In genomic region chr22:21938906-21939305, GRCh38 we compare ENCODE assay signal across 8 cellular contexts. TPM values are rescaled to one million over a fixed set of nuclear protein-coding genes. Genes with fewer than 3 reads are reported as not detected.
A peak's percentile ranks its signal among the peaks of the same experiment; 100 is the strongest.
DNase-seq lines count a peak whose midpoint lies in the region; ATAC-seq and TF ChIP-seq lines count a peak whose summit lies in the region.

No MANE protein-coding gene starts in this region.

- ATAC-seq in activated CD8-positive, alpha-beta T cell treated with anti-CD3 and anti-CD28 coated beads for 36 hours, result no peak

- no peak overlapping the region for H3K4ac ChIP-seq in H9 (ENCODE audit: low read depth, low read length)

- intact Hi-C loops in activated CD8-positive, alpha-beta T cell treated with anti-CD3 and anti-CD28 coated beads for 36 hours (cut with micrococcal nuclease), result loop anchor here (5.0 kb wide), 1 partner anchor 227 kb away; no protein-coding TSS in a partner anchor

- no peak overlapping the region for H4K5ac ChIP-seq in H9 (ENCODE audit: insufficient read length, low read depth, low read length)

- DNase-seq in H9 (no peak), immature natural killer cell (no peak), SKM-1 treated with dmso at 0.1 percent for 144 hours (lab: John Stamatoyannopoulos, UW; ENCODE audit: unreplicated experiment) (no peak), NCI-H1048 (lab: John Stamatoyannopoulos, UW) (no peak), NOMO-1 treated with DMSO at 0.1 percent for 48 hours (lab: John Stamatoyannopoulos, UW; ENCODE audit: unreplicated experiment) (no peak)
- DNase-seq in activated CD8-positive, alpha-beta T cell treated with anti-CD3 and anti-CD28 coated beads for 36 hours, result no peak
- DNase-seq in effector CD4-positive, alpha-beta T cell, result no peak

- no peak overlapping the region for H2AFZ ChIP-seq in H9 (ENCODE audit: low read length)

- H3K79me1 ChIP-seq in H9 (ENCODE audit: insufficient read depth, low read depth, low read length, poor library complexity, severe bottlenecking), result no peaks in the 10 kb centered on the region

- H3K4me3 Mint-ChIP-seq in H9 (peak overlapping the region; percentile 81 to 85), immature natural killer cell (peak overlapping the region; percentile 86 to 94 (median 91))
- peak overlapping the region; percentile 77 for H3K4me3 Mint-ChIP-seq in activated CD8-positive, alpha-beta T cell treated with anti-CD3 and anti-CD28 coated beads for 36 hours

- H3K4me1 Mint-ChIP-seq in H9 (peaks cover 2 to 8% of the 10 kb centered on the region in 2 experiments), immature natural killer cell (peaks cover 30 to 33% of the 10 kb centered on the region in 2 donors)
- H3K4me1 Mint-ChIP-seq in activated CD8-positive, alpha-beta T cell treated with anti-CD3 and anti-CD28 coated beads for 36 hours (ENCODE audit: low read depth), result peaks cover 39% of the 10 kb centered on the region

- H2BK15ac ChIP-seq in H9 (ENCODE audit: low read depth, low read length), result no peak overlapping the region

- no peak overlapping the region for H3K56ac ChIP-seq in H9 (ENCODE audit: insufficient read length, low read depth, low read length)

- H2BK120ac ChIP-seq in H9 (ENCODE audit: low read depth, low read length, poor library complexity, severe bottlenecking), result no peak overlapping the region

- H3K14ac ChIP-seq in H9 (ENCODE audit: insufficient read depth, low read length), result no peak overlapping the region

- no peak overlapping the region for H2AK5ac ChIP-seq in H9 (ENCODE audit: insufficient read length, low read length)

- POLR2A ChIA-PET in activated CD8-positive, alpha-beta T cell treated with anti-CD3 and anti-CD28 coated beads for 36 hours (lab: Charles Lee), result interaction anchor here (1.2 to 1.8 kb wide), 2 partner anchors 10 to 14 kb away, joined by 3 to 10 read pairs; partner anchors contain the start of gene PPM1F

- no peak overlapping the region for H3K9ac ChIP-seq in H9 (ENCODE audit: extremely low read depth, insufficient read length, low read length)

- H3K23ac ChIP-seq in H9 (ENCODE audit: insufficient read length, low read depth, low read length), result no peak overlapping the region

- no peak overlapping the region for H3K4me2 ChIP-seq in H9 (ENCODE audit: insufficient read depth, insufficient read length, low read length)

- H3K79me2 ChIP-seq in H9 (ENCODE audit: insufficient read depth, low read length), result no peaks in the 10 kb centered on the region

- no peaks in the 10 kb centered on the region; the same call in 1 of the 2 replicates for H3K27me3 Mint-ChIP-seq in H9 (ENCODE audit: low read depth)
- H3K27me3 Mint-ChIP-seq in activated CD8-positive, alpha-beta T cell treated with anti-CD3 and anti-CD28 coated beads for 36 hours, result no peaks in the 10 kb centered on the region
- peaks cover 2 to 4% (median 4%) of the 10 kb centered on the region in 3 donors for H3K27me3 Mint-ChIP-seq in immature natural killer cell (ENCODE audit: low read depth in 3 of 3)

- H4K20me1 ChIP-seq in H9 (ENCODE audit: control insufficient read depth, insufficient read depth, insufficient read length), result peaks cover 2% of the 10 kb centered on the region

- H2BK12ac ChIP-seq in H9 (ENCODE audit: insufficient read length, low read depth, low read length), result no peak overlapping the region

- CTCF ChIA-PET in activated CD8-positive, alpha-beta T cell treated with anti-CD3 and anti-CD28 coated beads for 36 hours (lab: Charles Lee), result interaction anchor here (0.9 to 7.3 kb wide), 19 partner anchors 12 to 297 kb away, joined by 3 to 126 read pairs (median 4); partner anchors contain the start of genes MAPK1, PPIL2, PPM1F and SDF2L1

- H3K27me3 ChIP-seq in H9 (ENCODE audit: insufficient read depth, low read length), result no peaks in the 10 kb centered on the region

- H2BK20ac ChIP-seq in H9 (ENCODE audit: low read depth, low read length, poor library complexity, severe bottlenecking), result no peak overlapping the region

- WGBS in H9 (ENCODE audit: extremely low coverage, insufficient read length, low lambda C conversion rate), result no CpG with 5 or more reads among the region's 11 CpGs

- H3K36me3 Mint-ChIP-seq in H9 (ENCODE audit: insufficient read depth in 1 of 3, low read depth in 3 of 3), result peaks cover 6 to 10% (median 6%) of the 10 kb centered on the region in 3 experiments; a peak in 6 of 7 replicates
- H3K36me3 Mint-ChIP-seq in activated CD8-positive, alpha-beta T cell treated with anti-CD3 and anti-CD28 coated beads for 36 hours (ENCODE audit: low read depth), result peaks cover 7% of the 10 kb centered on the region
- peaks cover 0 to 7% (median 6%) of the 10 kb centered on the region in 3 donors for H3K36me3 Mint-ChIP-seq in immature natural killer cell

- H3K9me3 Mint-ChIP-seq in H9 (no peaks in the 10 kb centered on the region), immature natural killer cell (no peaks in the 10 kb centered on the region)
- no peaks in the 10 kb centered on the region for H3K9me3 Mint-ChIP-seq in activated CD8-positive, alpha-beta T cell treated with anti-CD3 and anti-CD28 coated beads for 36 hours

- TF ChIP-seq CTCF in H9 (conservative IDR thresholded peaks at IDR 0.05), result no peak
- no peak for TF ChIP-seq CTCF in activated CD8-positive, alpha-beta T cell treated with anti-CD3 and anti-CD28 coated beads for 36 hours (IDR thresholded peaks at IDR 0.05)

- H3K27ac ChIP-seq in H9 (ENCODE audit: insufficient read length, low read depth, low read length) (no peak overlapping the region), skin epidermis (peak overlapping the region in 20 of 21 experiments; percentile 85 to 98 (median 94))

- no peak overlapping the region for H2BK5ac ChIP-seq in H9 (ENCODE audit: insufficient read length, low read length)

- no peak overlapping the region for H4K91ac ChIP-seq in H9 (ENCODE audit: insufficient read length, low read depth, low read length)

- H4K8ac ChIP-seq in H9 (replicated peaks; ENCODE audit: insufficient read length, low read depth, low read length), result no peak overlapping the region

- peak overlapping the region in 2 of 7 experiments; percentile 55 to 56 for H3K4me3 ChIP-seq in skin epidermis

- no peaks in the 10 kb centered on the region for H3K4me1 ChIP-seq in H9 (ENCODE audit: insufficient read depth, low read length)

- H3K9me3 ChIP-seq in H9 (ENCODE audit: control insufficient read depth, low read depth, low read length), result no peaks in the 10 kb centered on the region

- H3K27ac Mint-ChIP-seq in H9 (no peak overlapping the region), immature natural killer cell (peak overlapping the region; percentile 86 to 96 (median 92))
- H3K27ac Mint-ChIP-seq in activated CD8-positive, alpha-beta T cell treated with anti-CD3 and anti-CD28 coated beads for 36 hours, result peak overlapping the region; percentile 90

- H3K18ac ChIP-seq in H9 (ENCODE audit: insufficient read length, low read depth, low read length), result no peak overlapping the region

- H3T11ph ChIP-seq in H9 (ENCODE audit: low read length), result no peak overlapping the region

- peaks cover 4% of the 10 kb centered on the region for H3K23me2 ChIP-seq in H9 (ENCODE audit: insufficient read length, low read depth, low read length, poor library complexity, severe bottlenecking)

RNA-seq across cellular contexts. Expression of gene PPM1F, which starts 13.7 kb away (rescaled TPM):
- 19.0 and 21.1 TPM in 2 replicates for total RNA-seq in H9 (2021)
- total RNA-seq in activated CD8-positive, alpha-beta T cell treated with anti-CD3 and anti-CD28 coated beads for 36 hours, result 10 to 100 TPM; 18.2 to 18.8 TPM
- polyA plus RNA-seq in immature natural killer cell, result 10 to 100 TPM in 1 of 3 donors, 1 to 10 TPM in 2; 5.5 to 13.6 (median 8.0) TPM

RNA-seq across cellular contexts. Expression of gene TOP3B, which starts 43.7 kb away (rescaled TPM):
- total RNA-seq in H9 (2021), result 55.2 and 58.5 TPM in 2 replicates
- 10 to 100 TPM; 33.6 to 34.0 TPM for total RNA-seq in activated CD8-positive, alpha-beta T cell treated with anti-CD3 and anti-CD28 coated beads for 36 hours
- polyA plus RNA-seq in immature natural killer cell, result 10 to 100 TPM in 1 of 3 donors, 1 to 10 TPM in 2; 8.4 to 17.2 (median 9.7) TPM

Comparison
In these comparisons a context has a peak if more than half of its experiments do, and no peak if none do; other contexts are left out.
1. H3K27ac Mint-ChIP-seq: peak in activated CD8-positive, alpha-beta T cell treated with anti-CD3 and anti-CD28 coated beads for 36 hours (single experiment) and immature natural killer cell (6 of 6); none in H9 (0 of 3).
2. Peak in every context shown above with its lines, with median percentiles within 50 percentile points of each other: H3K4me3 Mint-ChIP-seq.